ENCODE assay signal across 34 cellular contexts in the genomic region with DNA sequence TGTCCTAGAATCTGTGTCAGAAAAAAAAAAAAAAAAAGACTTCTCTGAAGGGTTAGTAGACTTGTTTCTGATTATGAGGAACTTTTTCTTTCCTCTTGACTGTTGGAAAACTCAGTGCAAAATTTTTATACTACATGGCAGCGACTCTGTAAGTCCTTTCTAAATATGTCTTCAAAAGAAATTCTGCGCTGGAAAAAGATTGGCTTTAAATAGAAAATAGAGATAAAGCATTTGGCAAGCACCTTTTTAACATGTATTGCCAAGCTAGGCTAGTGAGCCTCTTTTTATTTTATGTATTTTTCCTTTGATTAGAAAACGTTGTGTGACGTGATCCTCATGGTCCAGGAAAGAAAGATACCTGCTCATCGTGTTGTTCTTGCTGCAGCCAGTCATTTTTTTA.
"Had no signal": no experiment of that assay in that cellular context is flagged by ENCODE, and none has a peak within 500 bp of the region (broad histone marks: within the 10 kb centered on the region; RNA-seq: fewer than 3 reads in every experiment).

No MANE protein-coding gene starts in this region.

- H3K9me3 ChIP-seq: MG63 had no signal

- H3K27ac ChIP-seq: brain microvascular endothelial cell, VCaP had no signal

- H3K4me3 ChIP-seq: MG63 had no signal

- H3K27me3 ChIP-seq: brain microvascular endothelial cell, MG63 had no signal

- DNase-seq: activated CD4-positive, alpha-beta memory T cell treated with anti-CD3 and anti-CD28 coated beads, Interleukin-2, amount 10 ng/mL, durations not matched to agents 7 days and 5 days; activated CD4-positive, alpha-beta T cell treated with anti-CD3 and anti-CD28 coated beads for 1 hour; activated CD4-positive, alpha-beta T cell treated with anti-CD3 and anti-CD28 coated beads for 48 hours; activated CD4-positive, CD25-positive, alpha-beta regulatory T cell; activated CD8-positive, alpha-beta memory T cell treated with anti-CD3 and anti-CD28 coated beads for 24 hours; activated CD8-positive, alpha-beta memory T cell treated with anti-CD3 and anti-CD28 coated beads, Interleukin-2, amount 10 ng/mL, durations not matched to agents 7 days and 5 days; activated CD8-positive, alpha-beta memory T cell treated with anti-CD3 and anti-CD28 coated beads, Interleukin-2, amount 50 U/mL, for 48 hours; activated effector memory CD4-positive, alpha-beta T cell treated with Interleukin-2 at 50 U/mL for 16 hours; activated naive CD4-positive, alpha-beta T cell treated with anti-CD3 and anti-CD28 coated beads, Interleukin-2, amount 10 ng/mL, durations not matched to agents 7 days and 5 days; activated naive CD8-positive, alpha-beta T cell treated with anti-CD3 and anti-CD28 coated beads, Interleukin-2, amount 50 U/mL, for 24 hours; activated T-cell treated with anti-CD3 and anti-CD28 coated beads, Interleukin-2, amount 50 U/mL, for 48 hours; anterior cingulate cortex; brain microvascular endothelial cell; Kasumi-1; KG1; MG63; NCI-H1048; NCI-H1105 treated with DMSO at 0.1 percent for 48 hours; NCI-H1436; NCI-H1694 treated with DMSO at 0.1 percent for 48 hours; NCI-H2029; NCI-H2107; NCI-H2171; NCI-H2227 treated with DMSO at 0.1 percent for 48 hours; NCI-H446; NCI-H510A treated with DMSO at 0.1 percent for 48 hours; NCI-H69; RPMI8226; SW 1271; T-helper 1 cell; T-helper 2 cell; T-helper 9 cell had no signal

- ATAC-seq: activated CD8-positive, alpha-beta memory T cell treated with anti-CD3 and anti-CD28 coated beads, Interleukin-2, amount 10 ng/mL, durations not matched to agents 7 days and 5 days; activated naive CD8-positive, alpha-beta T cell treated with anti-CD3 and anti-CD28 coated beads, Interleukin-2, amount 50 U/mL, for 24 hours; Panc1 had no signal
